1 cellular context compared by ENCODE assay signal in genomic region chr1:64881281-64881680, GRCh38.
TF ChIP-seq lines count a peak whose summit lies in the region.

No MANE protein-coding gene starts in this region.

TF ChIP-seq in SK-N-SH, 30 proteins besides CTCF, POLR2A, EP300 and RAD21 (continued from another document):
- TF ChIP-seq REST (IDR thresholded peaks at IDR 0.05; ENCODE audit: low read depth, low read length) (no peak), NRF1 (IDR thresholded peaks at IDR 0.05; ENCODE audit: low read depth, low read length) (no peak), RCOR1 (IDR thresholded peaks at IDR 0.05; ENCODE audit: low read length) (no peak), FOSL2 (IDR thresholded peaks at IDR 0.05; ENCODE audit: borderline replicate concordance, low read depth) (peak; percentile 43; the same call in 1 of the 2 replicates), ELF1 (IDR thresholded peaks at IDR 0.05) (no peak), GATA2 (CRISPR knock-in tag; IDR thresholded peaks at IDR 0.05) (no peak), JUND (IDR thresholded peaks at IDR 0.05) (peak; percentile 43), TCF12 (IDR thresholded peaks at IDR 0.05) (0 out of 2 replicates have a peak, but pooled peaks have one; percentile 28), IRF3 (IDR thresholded peaks at IDR 0.05; ENCODE audit: low read depth, low read length) (no peak)
TF ChIP-seq in SK-N-SH: peak in this region for 4.
